ENCODE assay signal across 16 cellular contexts in genomic region chr4:15161439-15161838, GRCh38.
A peak's percentile ranks its signal among the peaks of the same experiment; 100 is the strongest.
DNase-seq lines count a peak whose midpoint lies in the region; ATAC-seq and TF ChIP-seq lines count a peak whose summit lies in the region.
"Had no signal": no experiment of that assay in that cellular context is flagged by ENCODE, and none has a peak within 500 bp of the region (broad histone marks: within the 10 kb centered on the region; RNA-seq: fewer than 3 reads in every experiment).

No MANE protein-coding gene starts in this region.

- H3K4me1 Mint-ChIP-seq in GM23338: peaks cover 36% of the 10 kb centered on the region

- H2AFZ ChIP-seq in GM23338 (no peak overlapping the region), parathyroid adenoma (no peak overlapping the region)

- H3K4me1 ChIP-seq in GM23338 (ENCODE audit: insufficient read depth) (peaks cover 38% of the 10 kb centered on the region), esophagus muscularis mucosa (no peaks in the 10 kb centered on the region), parathyroid adenoma (peaks cover 19% of the 10 kb centered on the region), upper lobe of left lung (no peaks in the 10 kb centered on the region)

- TF ChIP-seq EP300 in esophagus muscularis mucosa (IDR thresholded peaks at IDR 0.05) (no peak), upper lobe of left lung (IDR thresholded peaks at IDR 0.05) (no peak)

- TF ChIP-seq POLR2A in esophagus muscularis mucosa (IDR thresholded peaks at IDR 0.05; ENCODE audit: low read depth) (no peak), upper lobe of left lung (IDR thresholded peaks at IDR 0.05) (no peak)

- peak; percentile 37 for ATAC-seq in GM23338
- ATAC-seq in upper lobe of left lung (ENCODE audit: low FRiP score in 2 of 2): no peak
- ATAC-seq: Right ventricle myocardium inferior had no signal

- no peak overlapping the region for H3K4me3 Mint-ChIP-seq in GM23338

- H3K27me3 ChIP-seq in GM23338 (ENCODE audit: insufficient read depth) (no peaks in the 10 kb centered on the region), esophagus muscularis mucosa (no peaks in the 10 kb centered on the region), parathyroid adenoma (ENCODE audit: control insufficient read depth, insufficient read depth, low read length) (no peaks in the 10 kb centered on the region), upper lobe of left lung (no peaks in the 10 kb centered on the region)

- H3K9me2 ChIP-seq in GM23338 (ENCODE audit: insufficient read depth): peaks cover 6% of the 10 kb centered on the region; the same call in 1 of the 2 replicates

- H3K36me3 Mint-ChIP-seq in GM23338 (ENCODE audit: low read depth): no peaks in the 10 kb centered on the region

- WGBS in esophagus muscularis mucosa: 92% methylated on average over 1 of the region's 1 CpG
- WGBS in upper lobe of left lung, 2 donors: 84 to 100% methylated on average over 1 of the region's 1 CpG

- H3K4me3 ChIP-seq in GM23338 (no peak overlapping the region), SK-N-MC (no peak overlapping the region), esophagus muscularis mucosa (no peak overlapping the region), parathyroid adenoma (ENCODE audit: low read depth, low read length) (no peak overlapping the region), upper lobe of left lung (no peak overlapping the region)

- H3K9me3 Mint-ChIP-seq in GM23338: peaks cover 2% of the 10 kb centered on the region; the same call in 1 of the 3 replicates

- no peaks in the 10 kb centered on the region for H3K79me2 ChIP-seq in GM23338 (replicated peaks; ENCODE audit: insufficient read depth)
- H3K79me2 ChIP-seq in parathyroid adenoma: peaks cover 23% of the 10 kb centered on the region

- H3K4me2 ChIP-seq in GM23338 (peak overlapping the region; percentile 23), parathyroid adenoma (ENCODE audit: low read length) (no peak overlapping the region)
- H3K4me2 ChIP-seq: KMS-11 had no signal

- H3K27me3 Mint-ChIP-seq in GM23338 (ENCODE audit: insufficient read depth, low read depth, poor library complexity): peaks cover 5% of the 10 kb centered on the region

- H4K20me1 ChIP-seq in GM23338 (replicated peaks; ENCODE audit: insufficient read depth): no peaks in the 10 kb centered on the region

- intact Hi-C loops in esophagus muscularis mucosa (cut with DNase I): loop anchor here (10.0 kb wide), 2 partner anchors 417 to 1507 kb away; no protein-coding TSS in a partner anchor

- H3K27ac Mint-ChIP-seq in GM23338: peak overlapping the region; percentile 60; the same call in 1 of the 2 replicates

- H3K36me3 ChIP-seq in GM23338 (ENCODE audit: insufficient read depth) (no peaks in the 10 kb centered on the region), SK-N-MC (ENCODE audit: insufficient read depth, low read length) (no peaks in the 10 kb centered on the region), esophagus muscularis mucosa (no peaks in the 10 kb centered on the region), parathyroid adenoma (ENCODE audit: control insufficient read depth, insufficient read depth, low read length) (no peaks in the 10 kb centered on the region), upper lobe of left lung (no peaks in the 10 kb centered on the region)

- H3K9ac ChIP-seq in SK-N-MC (ENCODE audit: insufficient read length) (peak overlapping the region; percentile 66), parathyroid adenoma (no peak overlapping the region)
- H3K9ac ChIP-seq: KMS-11 had no signal

- H3K9me3 ChIP-seq in SK-N-MC (ENCODE audit: low read depth, low read length) (no peaks in the 10 kb centered on the region), esophagus muscularis mucosa (no peaks in the 10 kb centered on the region), parathyroid adenoma (ENCODE audit: control insufficient read depth, low read length) (no peaks in the 10 kb centered on the region), upper lobe of left lung (no peaks in the 10 kb centered on the region)

- DNase-seq in GM23338 (ENCODE audit: low spot score): no peak
- no peak for DNase-seq in SK-N-MC (ENCODE audit: low read depth, low spot score)
- peak; percentile 53 for DNase-seq in esophagus muscularis mucosa (ENCODE audit: extremely low spot score)
- no peak for DNase-seq in upper lobe of left lung
- DNase-seq in HCEC 1CT: no peak
- no peak for DNase-seq in COR-L47 (lab: John Stamatoyannopoulos, UW)
- DNase-seq in NCI-H345 treated with DMSO at 0.1 percent for 48 hours (lab: John Stamatoyannopoulos, UW; ENCODE audit: unreplicated experiment): no peak
- DNase-seq: AML-193, GOT3, NCI-H1417 treated with DMSO at 0.1 percent for 48 hours, NCI-H1930, NCI-H2171 treated with DMSO at 0.1 percent for 48 hours had no signal

- no peaks in the 10 kb centered on the region for H3F3A ChIP-seq in GM23338 (replicated peaks; ENCODE audit: low read depth)

- TF ChIP-seq CTCF in GM23338 (conservative IDR thresholded peaks at IDR 0.05; ENCODE audit: low read depth in 2 of 2) (no peak), esophagus muscularis mucosa (IDR thresholded peaks at IDR 0.05) (no peak), parathyroid adenoma (IDR thresholded peaks at IDR 0.05) (no peak), upper lobe of left lung (IDR thresholded peaks at IDR 0.05) (no peak)

- 0 out of 2 replicates have a peak overlapping the region, but pooled peaks have one; percentile 1 for H3K27ac ChIP-seq in GM23338 (ENCODE audit: low read depth)
- peak overlapping the region; percentile 89 for H3K27ac ChIP-seq in SK-N-MC
- H3K27ac ChIP-seq in esophagus muscularis mucosa (replicated peaks in 1 of 4): no peak overlapping the region
- H3K27ac ChIP-seq in parathyroid adenoma: peak overlapping the region; percentile 51
- H3K27ac ChIP-seq in upper lobe of left lung: no peak overlapping the region
- H3K27ac ChIP-seq: C4-2B, KMS-11 had no signal

TF ChIP-seq in GM23338, 12 proteins besides CTCF, POLR2A, EP300 and RAD21 (continues in another document):
- TF ChIP-seq ZNF114 (CRISPR knock-in tag; IDR thresholded peaks at IDR 0.05) (no peak), EZH2 (IDR thresholded peaks at IDR 0.05; ENCODE audit: low read depth, unreplicated experiment) (no peak), ZNF462 (CRISPR knock-in tag; IDR thresholded peaks at IDR 0.05) (no peak)

Comparison
In these comparisons a context has a peak if more than half of its experiments do, and no peak if none do; other contexts are left out.
1. H3K27ac ChIP-seq: peak in GM23338 (single experiment), SK-N-MC (single experiment) and parathyroid adenoma (single experiment); none in esophagus muscularis mucosa (0 of 4) and upper lobe of left lung (0 of 4).